ENCODE assay signal across 9 cellular contexts in the genomic region with DNA sequence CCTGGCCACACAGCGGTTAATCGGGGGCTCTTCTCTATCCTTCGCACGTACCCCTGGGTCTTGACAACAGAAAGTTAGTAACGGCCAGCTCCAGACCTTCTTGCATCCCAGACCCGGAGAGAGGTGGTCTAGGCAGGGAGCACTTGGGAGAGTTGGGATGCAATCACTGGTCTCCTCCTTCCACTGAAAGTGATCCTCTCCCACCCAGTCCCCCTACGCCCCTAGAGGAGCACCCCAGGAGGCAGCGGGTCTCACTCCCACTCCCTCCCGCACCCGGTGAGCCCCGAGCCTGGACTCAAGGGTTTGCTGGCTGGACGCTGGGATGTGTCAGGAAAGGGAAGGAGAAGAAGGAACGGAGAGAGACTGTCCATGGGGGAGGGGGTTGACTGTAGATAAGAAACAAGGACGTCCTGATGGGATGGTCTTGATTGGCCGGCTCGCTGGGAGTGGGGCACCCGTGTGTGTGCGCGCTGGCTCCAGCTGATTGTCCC. TPM values are rescaled to one million over a fixed set of nuclear protein-coding genes. Genes with fewer than 3 reads are reported as not detected.
DNase-seq lines count a peak whose midpoint lies in the region; ATAC-seq and TF ChIP-seq lines count a peak whose summit lies in the region.
"Had no signal": no experiment of that assay in that cellular context is flagged by ENCODE, and none has a peak within 500 bp of the region (broad histone marks: within the 10 kb centered on the region; RNA-seq: fewer than 3 reads in every experiment).

No MANE protein-coding gene starts in this region.

- H3K4me3 ChIP-seq in BLaER1 treated with 17β-estradiol and CSF1 and Interleukin-3, amounts not matched to agents 10 nM and 100 nM: peak overlapping the region; percentile 63 to 92 (median 87)
- H3K4me3 ChIP-seq in epithelial cell of proximal tubule (ENCODE audit: low read depth, low read length) (peak overlapping the region; percentile 4), neuron (ENCODE audit: low read length) (peak overlapping the region; percentile 55)

- H3K36me3 ChIP-seq in BLaER1 treated with 17β-estradiol and CSF1 and Interleukin-3, amounts not matched to agents 10 nM and 100 nM: peaks cover 0 to 7% (median 0%) of the 10 kb centered on the region in 11 experiments; a peak in 2 of 22 replicates
- no peaks in the 10 kb centered on the region for H3K36me3 ChIP-seq in neuron (ENCODE audit: insufficient read depth, low read length)

- peaks cover 0 to 5% (median 0%) of the 10 kb centered on the region in 11 experiments; a peak in 2 of 22 replicates for H3K27me3 ChIP-seq in BLaER1 treated with 17β-estradiol and CSF1 and Interleukin-3, amounts not matched to agents 10 nM and 100 nM
- H3K27me3 ChIP-seq in neuron (ENCODE audit: insufficient read depth, low read length): peaks cover 31% of the 10 kb centered on the region

- H2AFZ ChIP-seq in neuron (ENCODE audit: low read depth, low read length): peak overlapping the region; percentile 96

- peak overlapping the region in 10 of 11 experiments; percentile 41 to 93 (median 88); a peak in 20 of 22 replicates for H3K27ac ChIP-seq in BLaER1 treated with 17β-estradiol and CSF1 and Interleukin-3, amounts not matched to agents 10 nM and 100 nM

- peak overlapping the region; percentile 89 to 99 (median 94) for H3K4me2 ChIP-seq in BLaER1 treated with 17β-estradiol and CSF1 and Interleukin-3, amounts not matched to agents 10 nM and 100 nM

- peak overlapping the region; percentile 64 to 94 (median 87) for H3K9ac ChIP-seq in BLaER1 treated with 17β-estradiol and CSF1 and Interleukin-3, amounts not matched to agents 10 nM and 100 nM

- DNase-seq in NCI-H69 (lab: John Stamatoyannopoulos, UW): peak; percentile 33
- no peak for DNase-seq in epithelial cell of proximal tubule (ENCODE audit: low read depth)
- no peak for DNase-seq in COLO668 (lab: John Stamatoyannopoulos, UW; ENCODE audit: unreplicated experiment)
- DNase-seq in SIG-M5 (lab: John Stamatoyannopoulos, UW): no peak
- DNase-seq in NCI-H345 treated with DMSO at 0.1 percent for 48 hours (lab: John Stamatoyannopoulos, UW; ENCODE audit: unreplicated experiment): no peak
- DNase-seq: NK-92 treated with Interleukin-12 subunit alpha and Interleukin-12 subunit beta, amount 100 ng/mL, for 24 hours had no signal

- H3K4me1 ChIP-seq in BLaER1 treated with 17β-estradiol and CSF1 and Interleukin-3, amounts not matched to agents 10 nM and 100 nM: peaks cover 8 to 38% (median 20%) of the 10 kb centered on the region in 10 experiments; a peak in 17 of 20 replicates
- peaks cover 13% of the 10 kb centered on the region for H3K4me1 ChIP-seq in neuron (ENCODE audit: insufficient read depth, low read length)

- no peaks in the 10 kb centered on the region for H3K9me3 ChIP-seq in BLaER1 treated with 17β-estradiol and CSF1 and Interleukin-3, amounts not matched to agents 10 nM and 100 nM (replicated peaks in 1 of 11)
- H3K9me3 ChIP-seq in neuron (ENCODE audit: low read length): no peaks in the 10 kb centered on the region

- ATAC-seq in GM21786 (IDR thresholded peaks at IDR 0.05; ENCODE audit: unreplicated experiment): no peak

- peaks cover 0 to 34% (median 0%) of the 10 kb centered on the region in 11 experiments; a peak in 7 of 22 replicates for H4K20me1 ChIP-seq in BLaER1 treated with 17β-estradiol and CSF1 and Interleukin-3, amounts not matched to agents 10 nM and 100 nM

- no peak for TF ChIP-seq CTCF in epithelial cell of proximal tubule (conservative IDR thresholded peaks at IDR 0.05; ENCODE audit: low read depth, low read length)

RNA-seq across cellular contexts. Expression of a gene that starts 2.0 kb away (rescaled TPM):
- not detected in 2 replicates for total RNA-seq in epithelial cell of proximal tubule

Comparison
In these comparisons a context has a peak if more than half of its experiments do, and no peak if none do; other contexts are left out.
1. H3K4me3 ChIP-seq: peak in every context shown above with its lines; median percentile 87 in BLaER1 treated with 17β-estradiol and CSF1 and Interleukin-3, amounts not matched to agents 10 nM and 100 nM; 55 in neuron; 4 in epithelial cell of proximal tubule.